In the genomic region with DNA sequence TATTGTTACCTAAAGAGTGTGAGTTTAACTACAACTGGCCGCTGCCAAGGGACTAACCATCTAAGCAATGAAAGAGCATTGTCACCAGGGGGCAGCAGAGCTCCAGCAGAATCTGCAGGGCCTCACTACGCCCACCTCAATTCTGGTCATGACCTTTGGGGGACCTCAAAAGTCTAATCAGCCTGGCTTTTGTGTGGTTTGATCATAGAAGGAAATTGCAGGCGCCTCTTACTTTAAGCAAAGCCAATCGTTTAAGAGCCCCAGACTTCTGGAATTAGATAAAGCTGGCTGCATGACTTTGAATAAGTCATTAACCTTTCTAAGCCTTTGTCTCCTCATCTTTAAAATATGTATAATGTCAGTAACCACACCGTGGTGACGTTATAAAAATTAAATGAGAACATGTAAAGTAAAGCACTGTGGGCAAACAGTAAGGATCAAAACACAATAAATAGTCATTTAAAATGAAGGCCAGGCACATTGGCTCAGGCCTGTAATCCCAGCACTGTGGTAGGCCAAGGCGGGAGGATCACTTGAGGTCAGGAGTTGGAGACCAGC, we compare ENCODE assay signal across 8 cellular contexts. TPM values are rescaled to one million over a fixed set of nuclear protein-coding genes. Genes with fewer than 3 reads are reported as not detected.
A peak's percentile ranks its signal among the peaks of the same experiment; 100 is the strongest.
DNase-seq lines count a peak whose midpoint lies in the region; ATAC-seq and TF ChIP-seq lines count a peak whose summit lies in the region.

No MANE protein-coding gene starts in this region.

- TF ChIP-seq POLR2A in heart left ventricle (IDR thresholded peaks at IDR 0.05): no peak

- H3K4me3 ChIP-seq in heart left ventricle (peak overlapping the region in 1 of 12 donors; percentile 9), WI38 (ENCODE audit: low read depth, low read length) (no peak overlapping the region)

- intact Hi-C loops in heart left ventricle (cut with DNase I): no loop called here
- intact Hi-C loops in left ventricle myocardium superior (cut with micrococcal nuclease): no loop called here

- H3K27ac ChIP-seq in heart left ventricle: no peak overlapping the region

- peak; percentile 38 to 70 (median 62) for TF ChIP-seq CTCF in heart left ventricle (IDR thresholded peaks at IDR 0.05)
- TF ChIP-seq CTCF in LNCAP (IDR thresholded peaks at IDR 0.05): peak; percentile 90
- peak; percentile 84 for TF ChIP-seq CTCF in WI38 (IDR thresholded peaks at IDR 0.05; ENCODE audit: low read depth, low read length)

- H3K36me3 ChIP-seq in heart left ventricle: no peaks in the 10 kb centered on the region

- DNase-seq in heart left ventricle (peak in 3 of 5 donors; percentile 10 to 37 (median 30)), left ventricle myocardium superior (no peak), fibroblast of peridontal ligament (ENCODE audit: extremely low read depth) (peak; percentile 57), smooth muscle cell of the brain vasculature (ENCODE audit: low read depth, low spot score) (peak; percentile 15)

- ATAC-seq in heart left ventricle: peak in 1 of 4 donors; percentile 47
- no peak for ATAC-seq in left ventricle myocardium superior
- no peak for ATAC-seq in HG03457 (IDR thresholded peaks at IDR 0.05; ENCODE audit: unreplicated experiment)
- ATAC-seq in HG02763 (IDR thresholded peaks at IDR 0.05; ENCODE audit: unreplicated experiment): no peak

- H3K27me3 ChIP-seq in heart left ventricle: peaks cover 0 to 29% (median 6%) of the 10 kb centered on the region in 9 donors

- peaks cover 0 to 3% (median 0%) of the 10 kb centered on the region in 12 donors for H3K9me3 ChIP-seq in heart left ventricle

- H3K4me1 ChIP-seq in heart left ventricle: no peaks in the 10 kb centered on the region

- WGBS in heart left ventricle, 4 donors: 48 to 68% (median 53%) methylated on average over 7 of the region's 7 CpGs

RNA-seq across cellular contexts. Expression of gene TBX3, which starts 58.6 kb away (rescaled TPM):
- total RNA-seq in heart left ventricle: 10 to 100 TPM; 10.3 to 31.3 (median 16.2) TPM
- 10 to 100 TPM; 11.4 to 11.6 TPM for polyA plus RNA-seq in heart left ventricle
- 16.3 TPM for total RNA-seq in left ventricle myocardium superior
